In the genomic region with DNA sequence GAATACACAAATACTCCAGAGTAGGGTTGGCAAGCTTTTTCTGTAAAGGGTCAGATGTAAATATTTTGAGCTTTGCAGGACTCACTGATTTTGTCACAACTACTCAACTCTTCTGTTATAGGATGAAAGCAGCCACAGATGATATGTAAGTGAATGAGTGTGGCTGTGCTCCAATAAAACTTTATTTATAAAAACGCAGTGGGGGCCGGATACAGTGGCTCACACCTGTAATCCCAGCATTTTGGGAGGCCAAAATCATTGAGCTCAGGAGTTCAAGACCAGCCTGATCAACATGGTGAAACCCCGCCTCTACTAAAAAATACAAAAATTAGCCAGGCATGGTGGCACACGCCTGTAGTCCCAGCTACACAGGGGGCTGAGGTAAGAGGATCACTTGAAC, we compare ENCODE assay signal across 22 cellular contexts.
DNase-seq lines count a peak whose midpoint lies in the region; ATAC-seq, FAIRE-seq and TF ChIP-seq lines count a peak whose summit lies in the region.
"Had no signal": no experiment of that assay in that cellular context is flagged by ENCODE, and none has a peak within 500 bp of the region (broad histone marks: within the 10 kb centered on the region; RNA-seq: fewer than 3 reads in every experiment).

No MANE protein-coding gene starts in this region.

- SMC1A ChIA-PET in GM12878 (lab: Charles Lee; ENCODE audit: uncharacterized antibody, unreplicated experiment), result interaction anchor here (1.0 to 2.3 kb wide), 5 partner anchors 9 to 69 kb away, joined by 3 to 12 read pairs (median 5); partner anchors contain the start of gene FBXW11

- no peak overlapping the region for H3K4me3 ChIP-seq in mammary epithelial cell (replicated peaks in 1 of 3; ENCODE audit: insufficient read depth in 1 of 3, low read depth in 2 of 3, low read length in 3 of 3)
- H3K4me3 ChIP-seq in GM12878, result no peak overlapping the region
- H3K4me3 ChIP-seq: BLaER1 treated with 17β-estradiol and CSF1 and Interleukin-3, amounts not matched to agents 10 nM and 100 nM; HAP-1 had no signal

- no peak for ATAC-seq in CD4-positive, alpha-beta T cell (ENCODE audit: poor library complexity)
- no peak for ATAC-seq in GM12878
- no peak for ATAC-seq in memory B cell (ENCODE audit: low read depth)
- ATAC-seq: CD8-positive, alpha-beta T cell had no signal

- no peaks in the 10 kb centered on the region for H3K27me3 Mint-ChIP-seq in MCF 10A (ENCODE audit: insufficient read depth, unreplicated experiment)
- no peaks in the 10 kb centered on the region for H3K27me3 Mint-ChIP-seq in CD4-positive, alpha-beta T cell
- H3K27me3 Mint-ChIP-seq in memory B cell, result no peaks in the 10 kb centered on the region

- peak overlapping the region; percentile 27 for H3K27ac Mint-ChIP-seq in MCF 10A (ENCODE audit: low read depth, unreplicated experiment)
- H3K27ac Mint-ChIP-seq in CD4-positive, alpha-beta T cell, result peak overlapping the region; percentile 50
- peak overlapping the region; percentile 55 for H3K27ac Mint-ChIP-seq in memory B cell
- H3K27ac Mint-ChIP-seq: CD14-positive monocyte, HFFc6 had no signal

- H4K20me1 ChIP-seq in mammary epithelial cell (ENCODE audit: insufficient read depth, low read length) (no peaks in the 10 kb centered on the region), GM12878 (ENCODE audit: control insufficient read depth, insufficient read depth) (no peaks in the 10 kb centered on the region)

- intact Hi-C loops in MCF 10A (cut with micrococcal nuclease) (no loop called here), mammary epithelial cell (cut with micrococcal nuclease) (no loop called here), GM12878 (cut with micrococcal nuclease; ENCODE audit: unreplicated experiment) (no loop called here)
- intact Hi-C loops in CD4-positive, alpha-beta T cell (cut with DNase I, micrococcal nuclease), result no loop called here

- CTCF ChIA-PET in MCF 10A (lab: Yijun Ruan, JAX), result interaction anchor here (0.6 to 1.8 kb wide), 8 partner anchors 8 to 343 kb away, joined by 3 to 6 read pairs (median 4); no protein-coding TSS in a partner anchor
- CTCF ChIA-PET in mammary epithelial cell (lab: Charles Lee; ENCODE audit: low non-redundant PET), result no interaction called here
- CTCF ChIA-PET in CD4-positive, alpha-beta T cell (lab: Charles Lee), result interaction anchor here (1.2 kb wide), 1 partner anchor 22 kb away, joined by 3 read pairs; no protein-coding TSS in a partner anchor
- CTCF ChIA-PET in GM12878 (lab: Yijun Ruan, JAX), result interaction anchor here (0.8 to 2.1 kb wide), 5 partner anchors 9 to 59 kb away, joined by 3 to 13 read pairs (median 3); no protein-coding TSS in a partner anchor

- dilution Hi-C loops in mammary epithelial cell (cut with HindIII; ENCODE audit: low sequenced_read_pairs), result no loop called here

- WGBS in mammary epithelial cell (ENCODE audit: low coverage, missing lambda C conversion rate), result 98% methylated on average over 4 of the region's 4 CpGs
- WGBS in GM12878 (ENCODE audit: insufficient coverage, insufficient replicate concordance, low lambda C conversion rate, missing lambda C conversion rate), result 99% methylated on average over 4 of the region's 4 CpGs

- H3K9ac ChIP-seq in mammary epithelial cell (ENCODE audit: insufficient read depth, low read length) (no peak overlapping the region), GM12878 (ENCODE audit: control insufficient read depth, insufficient read depth, low read length) (no peak overlapping the region)
- H3K9ac ChIP-seq: BLaER1 treated with 17β-estradiol and CSF1 and Interleukin-3, amounts not matched to agents 10 nM and 100 nM had no signal

- no peak for TF ChIP-seq POLR2A in GM12878 (IDR thresholded peaks at IDR 0.05; ENCODE audit: low read depth, low read length)

- no peak for TF ChIP-seq RAD21 in GM12878 (IDR thresholded peaks at IDR 0.05; ENCODE audit: insufficient read depth, low read depth, low read length)

- H3K9me3 ChIP-seq in mammary epithelial cell (replicated peaks; ENCODE audit: insufficient read depth, low read length) (no peaks in the 10 kb centered on the region), GM12878 (replicated peaks; ENCODE audit: control insufficient read depth, insufficient read depth, low read length) (peaks cover 1% of the 10 kb centered on the region; the same call in 1 of the 3 replicates)
- peaks cover 9% of the 10 kb centered on the region for H3K9me3 ChIP-seq in CD4-positive, alpha-beta T cell (ENCODE audit: control insufficient read depth, low read length)
- H3K9me3 ChIP-seq: BE2C, HAP-1 had no signal

- H3K4me3 Mint-ChIP-seq in MCF 10A (ENCODE audit: unreplicated experiment) (no peak overlapping the region), memory B cell (no peak overlapping the region)
- no peak overlapping the region for H3K4me3 Mint-ChIP-seq in CD4-positive, alpha-beta T cell
- H3K4me3 Mint-ChIP-seq: CD14-positive monocyte; CD8-positive, alpha-beta T cell; HFFc6 had no signal

- FAIRE-seq in GM12878 (lab: Jason Lieb, UNC), result no peak
- FAIRE-seq: A204.1, G401.6, H54 had no signal

- no peaks in the 10 kb centered on the region for H3K4me1 ChIP-seq in mammary epithelial cell (ENCODE audit: insufficient read depth, low read length)
- no peaks in the 10 kb centered on the region for H3K4me1 ChIP-seq in GM12878 (ENCODE audit: control insufficient read depth, insufficient read depth, low read length)
- H3K4me1 ChIP-seq: BE2C, HAP-1 had no signal

- no peak for TF ChIP-seq EP300 in GM12878 (IDR thresholded peaks at IDR 0.05; ENCODE audit: borderline replicate concordance in 1 of 2, control insufficient read depth in 1 of 2, low read depth in 2 of 2, low read length in 2 of 2)

- H3K36me3 ChIP-seq in mammary epithelial cell (ENCODE audit: insufficient read depth, low read length) (peaks cover 2% of the 10 kb centered on the region), GM12878 (ENCODE audit: control insufficient read depth in 2 of 2, insufficient read depth in 2 of 2, low read length in 1 of 2) (peaks cover 0 to 2% of the 10 kb centered on the region in 2 experiments; a peak in 1 of 4 replicates)
- H3K36me3 ChIP-seq: BE2C, HAP-1 had no signal

- no peak for DNase-seq in MCF 10A (ENCODE audit: unreplicated experiment)
- no peak for DNase-seq in mammary epithelial cell
- no peak for DNase-seq in CD4-positive, alpha-beta T cell
- DNase-seq in GM12878 (ENCODE audit: low read depth, low spot score), result no peak
- DNase-seq in memory B cell (ENCODE audit: low spot score in 2 of 2), result no peak
- DNase-seq in activated naive CD4-positive, alpha-beta T cell treated with anti-CD3 and anti-CD28 coated beads, Interleukin-2, amount 50 U/mL, for 16 hours, result no peak
- no peak for DNase-seq in activated CD8-positive, alpha-beta memory T cell treated with anti-CD3 and anti-CD28 coated beads for 24 hours
- no peak for DNase-seq in stimulated activated CD4-positive, alpha-beta T cell treated with anti-CD3 and anti-CD28 coated beads, Interleukin-1b, Interleukin-23, amount 100 ng/mL, for 48 hours
- DNase-seq: BE2C; Caco-2; CD8-positive, alpha-beta T cell; DMS153; DND-41; GOT3; HFFc6 had no signal

- POLR2A ChIA-PET in MCF 10A (lab: Yijun Ruan, JAX), result interaction anchor here (1.2 to 2.0 kb wide), 3 partner anchors 16 to 70 kb away, joined by 3 to 12 read pairs (median 5); partner anchors contain the start of gene FBXW11
- POLR2A ChIA-PET in CD4-positive, alpha-beta T cell (lab: Charles Lee), result interaction anchor here (1.1 to 1.5 kb wide), 2 partner anchors 15 to 69 kb away, joined by 4 to 5 read pairs; partner anchors contain the start of gene FBXW11
- POLR2A ChIA-PET in GM12878 (lab: Charles Lee), result no interaction called here

- no peak overlapping the region for H2AFZ ChIP-seq in mammary epithelial cell (ENCODE audit: low read depth, low read length)
- no peak overlapping the region for H2AFZ ChIP-seq in GM12878 (ENCODE audit: control insufficient read depth, low read depth, low read length)

- peaks cover 7% of the 10 kb centered on the region for H3K9me3 Mint-ChIP-seq in MCF 10A (ENCODE audit: unreplicated experiment)
- H3K9me3 Mint-ChIP-seq in CD4-positive, alpha-beta T cell, result peaks cover 3% of the 10 kb centered on the region
- H3K9me3 Mint-ChIP-seq in memory B cell, result peaks cover 3% of the 10 kb centered on the region

- H3K27me3 ChIP-seq in mammary epithelial cell (ENCODE audit: insufficient read depth, low read length), result no peaks in the 10 kb centered on the region
- H3K27me3 ChIP-seq in CD4-positive, alpha-beta T cell (ENCODE audit: control insufficient read depth, insufficient read depth, low read length), result no peaks in the 10 kb centered on the region
- no peaks in the 10 kb centered on the region for H3K27me3 ChIP-seq in GM12878 (replicated peaks in 1 of 2; ENCODE audit: control insufficient read depth in 2 of 2, insufficient read depth in 2 of 2, low read length in 1 of 2)
- H3K27me3 ChIP-seq: BE2C; BLaER1 treated with 17β-estradiol and CSF1 and Interleukin-3, amounts not matched to agents 10 nM and 100 nM had no signal

- in situ Hi-C loops in mammary epithelial cell (cut with MboI; ENCODE audit: low sequenced_read_pairs in 2 of 2) (no loop called here), GM12878 (cut with MboI) (no loop called here)

- H3K36me3 Mint-ChIP-seq in MCF 10A (ENCODE audit: insufficient read depth, unreplicated experiment) (peaks cover 5% of the 10 kb centered on the region), memory B cell (peaks cover 16% of the 10 kb centered on the region)
- H3K36me3 Mint-ChIP-seq in CD4-positive, alpha-beta T cell (ENCODE audit: low read depth), result peaks cover 26% of the 10 kb centered on the region

- TF ChIP-seq CTCF in MCF 10A (IDR thresholded peaks at IDR 0.05; ENCODE audit: unreplicated experiment), result no peak
- no peak for TF ChIP-seq CTCF in mammary epithelial cell (conservative IDR thresholded peaks at IDR 0.05 in 1 of 2, IDR thresholded peaks at IDR 0.05 in 1 of 2; ENCODE audit: extremely low read depth in 1 of 2, insufficient read depth in 1 of 2, low read depth in 1 of 2, low read length in 2 of 2)
- TF ChIP-seq CTCF in CD4-positive, alpha-beta T cell (IDR thresholded peaks at IDR 0.05), result no peak
- TF ChIP-seq CTCF in GM12878 (IDR thresholded peaks at IDR 0.05 in 2 of 3, conservative IDR thresholded peaks at IDR 0.05 in 1 of 3; ENCODE audit: control insufficient read depth in 2 of 3, extremely low read depth in 1 of 3, insufficient read depth in 1 of 3, low read depth in 3 of 3, low read length in 3 of 3), result no peak

- H3K27ac ChIP-seq in mammary epithelial cell (ENCODE audit: insufficient read depth, low read depth, low read length) (no peak overlapping the region), GM12878 (ENCODE audit: control insufficient read depth, insufficient read depth) (no peak overlapping the region)
- no peak overlapping the region for H3K27ac ChIP-seq in CD4-positive, alpha-beta T cell (ENCODE audit: low read depth, low read length)
- H3K27ac ChIP-seq: 22Rv1; BLaER1 treated with 17β-estradiol and CSF1 and Interleukin-3, amounts not matched to agents 10 nM and 100 nM had no signal

- H3K4me1 Mint-ChIP-seq in MCF 10A (ENCODE audit: insufficient read depth, unreplicated experiment), result peaks cover 6% of the 10 kb centered on the region
- H3K4me1 Mint-ChIP-seq in CD4-positive, alpha-beta T cell (ENCODE audit: low read depth), result peaks cover 48% of the 10 kb centered on the region
- H3K4me1 Mint-ChIP-seq in memory B cell, result peaks cover 22% of the 10 kb centered on the region

- RAD21 ChIA-PET in GM12878 (lab: Charles Lee; ENCODE audit: unreplicated experiment), result interaction anchor here (0.7 kb wide), 1 partner anchor 62 kb away, joined by 3 read pairs; no protein-coding TSS in a partner anchor

- peaks cover 77% of the 10 kb centered on the region for H3K79me2 ChIP-seq in mammary epithelial cell (ENCODE audit: insufficient read depth, low read length)
- peaks cover 50% of the 10 kb centered on the region for H3K79me2 ChIP-seq in GM12878 (ENCODE audit: control insufficient read depth, insufficient read depth, low read length)

- H3K4me2 ChIP-seq in mammary epithelial cell (ENCODE audit: insufficient read depth, low read depth, low read length) (no peak overlapping the region), GM12878 (ENCODE audit: control insufficient read depth, insufficient read depth) (no peak overlapping the region)
- H3K4me2 ChIP-seq: BLaER1 treated with 17β-estradiol and CSF1 and Interleukin-3, amounts not matched to agents 10 nM and 100 nM had no signal

- BruUV-seq in MCF 10A (replicated peaks; lab: Mats Ljungman, UMichigan) (no TSS peak), mammary epithelial cell (replicated peaks; lab: Mats Ljungman, UMichigan) (no TSS peak), GM12878 (replicated peaks; lab: Mats Ljungman, UMichigan) (no TSS peak)
